ENCODE assay signal across 1 cellular context in genomic region chr10:87504667-87505365, GRCh38.
TF ChIP-seq lines count a peak whose summit lies in the region.

MINPP1 (plus strand) TSS chr10:87504893; CDS start chr10:87504916, 23 bp downstream.

TF ChIP-seq in K562, 482 proteins besides CTCF, POLR2A, EP300 and RAD21 (continued from another document):
- TF ChIP-seq, protein P1, sequence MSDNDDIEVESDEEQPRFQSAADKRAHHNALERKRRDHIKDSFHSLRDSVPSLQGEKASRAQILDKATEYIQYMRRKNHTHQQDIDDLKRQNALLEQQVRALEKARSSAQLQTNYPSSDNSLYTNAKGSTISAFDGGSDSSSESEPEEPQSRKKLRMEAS (CRISPR knock-in tag; IDR thresholded peaks at IDR 0.05): peak; percentile 46; the same call in 1 of the 2 replicates
- no peak for TF ChIP-seq TGIF2 (CRISPR knock-in tag; IDR thresholded peaks at IDR 0.05)
- TF ChIP-seq HOXB6 (CRISPR knock-in tag; IDR thresholded peaks at IDR 0.05; ENCODE audit: borderline replicate concordance): no peak
- TF ChIP-seq PCBP2 (IDR thresholded peaks at IDR 0.05; ENCODE audit: low read depth, low read length, poor library complexity, severe bottlenecking): no peak
- TF ChIP-seq MEIS2 (IDR thresholded peaks at IDR 0.05; ENCODE audit: partially characterized antibody): no peak
- no peak for TF ChIP-seq EWSR1 (IDR thresholded peaks at IDR 0.05; ENCODE audit: borderline replicate concordance, low read depth, partially characterized antibody)
- TF ChIP-seq, protein P2, sequence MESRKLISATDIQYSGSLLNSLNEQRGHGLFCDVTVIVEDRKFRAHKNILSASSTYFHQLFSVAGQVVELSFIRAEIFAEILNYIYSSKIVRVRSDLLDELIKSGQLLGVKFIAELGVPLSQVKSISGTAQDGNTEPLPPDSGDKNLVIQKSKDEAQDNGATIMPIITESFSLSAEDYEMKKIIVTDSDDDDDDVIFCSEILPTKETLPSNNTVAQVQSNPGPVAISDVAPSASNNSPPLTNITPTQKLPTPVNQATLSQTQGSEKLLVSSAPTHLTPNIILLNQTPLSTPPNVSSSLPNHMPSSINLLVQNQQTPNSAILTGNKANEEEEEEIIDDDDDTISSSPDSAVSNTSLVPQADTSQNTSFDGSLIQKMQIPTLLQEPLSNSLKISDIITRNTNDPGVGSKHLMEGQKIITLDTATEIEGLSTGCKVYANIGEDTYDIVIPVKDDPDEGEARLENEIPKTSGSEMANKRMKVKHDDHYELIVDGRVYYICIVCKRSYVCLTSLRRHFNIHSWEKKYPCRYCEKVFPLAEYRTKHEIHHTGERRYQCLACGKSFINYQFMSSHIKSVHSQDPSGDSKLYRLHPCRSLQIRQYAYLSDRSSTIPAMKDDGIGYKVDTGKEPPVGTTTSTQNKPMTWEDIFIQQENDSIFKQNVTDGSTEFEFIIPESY (CRISPR knock-in tag; IDR thresholded peaks at IDR 0.05): no peak
- TF ChIP-seq ZNF79 (CRISPR knock-in tag; IDR thresholded peaks at IDR 0.05; ENCODE audit: low read depth): no peak
- TF ChIP-seq, protein P3, sequence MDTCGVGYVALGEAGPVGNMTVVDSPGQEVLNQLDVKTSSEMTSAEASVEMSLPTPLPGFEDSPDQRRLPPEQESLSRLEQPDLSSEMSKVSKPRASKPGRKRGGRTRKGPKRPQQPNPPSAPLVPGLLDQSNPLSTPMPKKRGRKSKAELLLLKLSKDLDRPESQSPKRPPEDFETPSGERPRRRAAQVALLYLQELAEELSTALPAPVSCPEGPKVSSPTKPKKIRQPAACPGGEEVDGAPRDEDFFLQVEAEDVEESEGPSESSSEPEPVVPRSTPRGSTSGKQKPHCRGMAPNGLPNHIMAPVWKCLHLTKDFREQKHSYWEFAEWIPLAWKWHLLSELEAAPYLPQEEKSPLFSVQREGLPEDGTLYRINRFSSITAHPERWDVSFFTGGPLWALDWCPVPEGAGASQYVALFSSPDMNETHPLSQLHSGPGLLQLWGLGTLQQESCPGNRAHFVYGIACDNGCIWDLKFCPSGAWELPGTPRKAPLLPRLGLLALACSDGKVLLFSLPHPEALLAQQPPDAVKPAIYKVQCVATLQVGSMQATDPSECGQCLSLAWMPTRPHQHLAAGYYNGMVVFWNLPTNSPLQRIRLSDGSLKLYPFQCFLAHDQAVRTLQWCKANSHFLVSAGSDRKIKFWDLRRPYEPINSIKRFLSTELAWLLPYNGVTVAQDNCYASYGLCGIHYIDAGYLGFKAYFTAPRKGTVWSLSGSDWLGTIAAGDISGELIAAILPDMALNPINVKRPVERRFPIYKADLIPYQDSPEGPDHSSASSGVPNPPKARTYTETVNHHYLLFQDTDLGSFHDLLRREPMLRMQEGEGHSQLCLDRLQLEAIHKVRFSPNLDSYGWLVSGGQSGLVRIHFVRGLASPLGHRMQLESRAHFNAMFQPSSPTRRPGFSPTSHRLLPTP (IDR thresholded peaks at IDR 0.05; ENCODE audit: borderline replicate concordance, extremely low read depth, insufficient read length): no peak
- TF ChIP-seq, protein P4, sequence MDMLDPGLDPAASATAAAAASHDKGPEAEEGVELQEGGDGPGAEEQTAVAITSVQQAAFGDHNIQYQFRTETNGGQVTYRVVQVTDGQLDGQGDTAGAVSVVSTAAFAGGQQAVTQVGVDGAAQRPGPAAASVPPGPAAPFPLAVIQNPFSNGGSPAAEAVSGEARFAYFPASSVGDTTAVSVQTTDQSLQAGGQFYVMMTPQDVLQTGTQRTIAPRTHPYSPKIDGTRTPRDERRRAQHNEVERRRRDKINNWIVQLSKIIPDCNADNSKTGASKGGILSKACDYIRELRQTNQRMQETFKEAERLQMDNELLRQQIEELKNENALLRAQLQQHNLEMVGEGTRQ (CRISPR knock-in tag; IDR thresholded peaks at IDR 0.05): no peak
- no peak for TF ChIP-seq E2F3 (CRISPR knock-in tag; IDR thresholded peaks at IDR 0.05)
- TF ChIP-seq, protein P5, sequence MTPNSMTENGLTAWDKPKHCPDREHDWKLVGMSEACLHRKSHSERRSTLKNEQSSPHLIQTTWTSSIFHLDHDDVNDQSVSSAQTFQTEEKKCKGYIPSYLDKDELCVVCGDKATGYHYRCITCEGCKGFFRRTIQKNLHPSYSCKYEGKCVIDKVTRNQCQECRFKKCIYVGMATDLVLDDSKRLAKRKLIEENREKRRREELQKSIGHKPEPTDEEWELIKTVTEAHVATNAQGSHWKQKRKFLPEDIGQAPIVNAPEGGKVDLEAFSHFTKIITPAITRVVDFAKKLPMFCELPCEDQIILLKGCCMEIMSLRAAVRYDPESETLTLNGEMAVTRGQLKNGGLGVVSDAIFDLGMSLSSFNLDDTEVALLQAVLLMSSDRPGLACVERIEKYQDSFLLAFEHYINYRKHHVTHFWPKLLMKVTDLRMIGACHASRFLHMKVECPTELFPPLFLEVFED (CRISPR knock-in tag; conservative IDR thresholded peaks at IDR 0.05): no peak
- TF ChIP-seq, protein P6, sequence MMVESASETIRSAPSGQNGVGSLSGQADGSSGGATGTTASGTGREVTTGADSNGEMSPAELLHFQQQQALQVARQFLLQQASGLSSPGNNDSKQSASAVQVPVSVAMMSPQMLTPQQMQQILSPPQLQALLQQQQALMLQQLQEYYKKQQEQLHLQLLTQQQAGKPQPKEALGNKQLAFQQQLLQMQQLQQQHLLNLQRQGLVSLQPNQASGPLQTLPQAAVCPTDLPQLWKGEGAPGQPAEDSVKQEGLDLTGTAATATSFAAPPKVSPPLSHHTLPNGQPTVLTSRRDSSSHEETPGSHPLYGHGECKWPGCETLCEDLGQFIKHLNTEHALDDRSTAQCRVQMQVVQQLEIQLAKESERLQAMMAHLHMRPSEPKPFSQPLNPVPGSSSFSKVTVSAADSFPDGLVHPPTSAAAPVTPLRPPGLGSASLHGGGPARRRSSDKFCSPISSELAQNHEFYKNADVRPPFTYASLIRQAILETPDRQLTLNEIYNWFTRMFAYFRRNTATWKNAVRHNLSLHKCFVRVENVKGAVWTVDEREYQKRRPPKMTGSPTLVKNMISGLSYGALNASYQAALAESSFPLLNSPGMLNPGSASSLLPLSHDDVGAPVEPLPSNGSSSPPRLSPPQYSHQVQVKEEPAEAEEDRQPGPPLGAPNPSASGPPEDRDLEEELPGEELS (CRISPR knock-in tag; IDR thresholded peaks at IDR 0.05; ENCODE audit: borderline replicate concordance): no peak
- TF ChIP-seq RBM22 (IDR thresholded peaks at IDR 0.05; ENCODE audit: low read depth, low read length, poor library complexity, severe bottlenecking): no peak
- no peak for TF ChIP-seq CREBBP (IDR thresholded peaks at IDR 0.05; ENCODE audit: low read depth, low read length)
- TF ChIP-seq ETV5 (CRISPR knock-in tag; IDR thresholded peaks at IDR 0.05; ENCODE audit: low read depth): peak; percentile 66; the same call in 1 of the 2 replicates
- no peak for TF ChIP-seq ZNF408 (CRISPR knock-in tag; IDR thresholded peaks at IDR 0.05; ENCODE audit: low read depth)
- TF ChIP-seq TFAP4 (CRISPR knock-in tag; IDR thresholded peaks at IDR 0.05; ENCODE audit: borderline replicate concordance): peak; percentile 97
- no peak for TF ChIP-seq FOXK1 (CRISPR knock-in tag; IDR thresholded peaks at IDR 0.05; ENCODE audit: borderline replicate concordance)
- no peak for TF ChIP-seq ZNF551 (CRISPR knock-in tag; IDR thresholded peaks at IDR 0.05)
- no peak for TF ChIP-seq ZKSCAN3 (CRISPR knock-in tag; IDR thresholded peaks at IDR 0.05)
- TF ChIP-seq ZNF766 (CRISPR knock-in tag; conservative IDR thresholded peaks at IDR 0.05): no peak
- TF ChIP-seq MXI1 (IDR thresholded peaks at IDR 0.05; ENCODE audit: low read depth, low read length): no peak
- no peak for TF ChIP-seq SETDB1 (IDR thresholded peaks at IDR 0.05; ENCODE audit: low read length)
- no peak for TF ChIP-seq RBM15 (IDR thresholded peaks at IDR 0.05; ENCODE audit: insufficient read depth, low read length)
- no peak for TF ChIP-seq STAG1 (CRISPR knock-in tag; IDR thresholded peaks at IDR 0.05; ENCODE audit: borderline replicate concordance)
- TF ChIP-seq NR3C1 (CRISPR knock-in tag; IDR thresholded peaks at IDR 0.05): 0 out of 2 replicates have a peak, but pooled peaks have one; percentile 38
- no peak for TF ChIP-seq CHCHD3 (CRISPR knock-in tag; IDR thresholded peaks at IDR 0.05)
